ENCODE assay signal across 14 cellular contexts in genomic region chr2:207896525-207897295, GRCh38.
DNase-seq lines count a peak whose midpoint lies in the region; ATAC-seq, FAIRE-seq and TF ChIP-seq lines count a peak whose summit lies in the region.
"Had no signal": no experiment of that assay in that cellular context is flagged by ENCODE, and none has a peak within 500 bp of the region (broad histone marks: within the 10 kb centered on the region; RNA-seq: fewer than 3 reads in every experiment).

No MANE protein-coding gene starts in this region.

- CTCF ChIA-PET in PC-3 (lab: Charles Lee): no interaction called here

- H3K27me3 ChIP-seq in PC-3 (ENCODE audit: low read length) (no peaks in the 10 kb centered on the region), foreskin keratinocyte (no peaks in the 10 kb centered on the region), smooth muscle cell (ENCODE audit: low read depth) (no peaks in the 10 kb centered on the region)

- no TSS peak for BruUV-seq in PC-3 (replicated peaks; lab: Mats Ljungman, UMichigan)

- no peaks in the 10 kb centered on the region for H3K9me3 Mint-ChIP-seq in activated T-cell treated with anti-CD3 and anti-CD28 coated beads, Interleukin-2, amount 50 U/mL, for 4 hours
- H3K9me3 Mint-ChIP-seq: activated naive CD4-positive, alpha-beta T cell treated with anti-CD3 and anti-CD28 coated beads, Interleukin-2, amount 50 U/mL, for 24 hours; effector memory CD8-positive, alpha-beta T cell; natural killer cell had no signal

- peaks cover 24% of the 10 kb centered on the region for H3K36me3 Mint-ChIP-seq in activated T-cell treated with anti-CD3 and anti-CD28 coated beads, Interleukin-2, amount 50 U/mL, for 4 hours (ENCODE audit: insufficient read depth)
- H3K36me3 Mint-ChIP-seq: natural killer cell had no signal

- no peak for FAIRE-seq in GM12891 (lab: Jason Lieb, UNC)
- FAIRE-seq: A204.1 had no signal

- no peak overlapping the region for H3K4me3 Mint-ChIP-seq in activated T-cell treated with anti-CD3 and anti-CD28 coated beads, Interleukin-2, amount 50 U/mL, for 4 hours
- H3K4me3 Mint-ChIP-seq: activated naive CD4-positive, alpha-beta T cell treated with anti-CD3 and anti-CD28 coated beads, Interleukin-2, amount 50 U/mL, for 24 hours; effector memory CD8-positive, alpha-beta T cell; natural killer cell had no signal

- H3K9ac ChIP-seq in PC-3 (ENCODE audit: low read length) (no peak overlapping the region), smooth muscle cell (ENCODE audit: low read depth) (no peak overlapping the region)

- intact Hi-C loops in PC-3 (cut with micrococcal nuclease): no loop called here

- H3K4me1 ChIP-seq in PC-3 (ENCODE audit: insufficient read depth, low read length): no peaks in the 10 kb centered on the region
- H3K4me1 ChIP-seq in foreskin keratinocyte: no peaks in the 10 kb centered on the region
- H3K4me1 ChIP-seq in smooth muscle cell (ENCODE audit: low read depth): peaks cover 84% of the 10 kb centered on the region

- H3K27ac ChIP-seq in PC-3 (ENCODE audit: low read length): no peak overlapping the region
- no peak overlapping the region for H3K27ac ChIP-seq in foreskin keratinocyte
- H3K27ac ChIP-seq in smooth muscle cell (ENCODE audit: low read depth): no peak overlapping the region

- H3K36me3 ChIP-seq in PC-3 (ENCODE audit: low read depth, low read length) (no peaks in the 10 kb centered on the region), smooth muscle cell (ENCODE audit: low read depth) (no peaks in the 10 kb centered on the region)

- no peaks in the 10 kb centered on the region for H3K9me2 ChIP-seq in PC-3 (replicated peaks; ENCODE audit: low read length)

- no peak overlapping the region for H3K4me2 ChIP-seq in PC-3 (ENCODE audit: low read length)
- no peak overlapping the region for H3K4me2 ChIP-seq in smooth muscle cell

- TF ChIP-seq CTCF in PC-3 (conservative IDR thresholded peaks at IDR 0.05; ENCODE audit: low read depth, low read length) (peak; percentile 39; the same call in 1 of the 2 replicates), foreskin keratinocyte (conservative IDR thresholded peaks at IDR 0.05) (peak; percentile 19), smooth muscle cell (IDR thresholded peaks at IDR 0.05; ENCODE audit: borderline replicate concordance, insufficient read depth, poor library complexity, severe bottlenecking) (peak; percentile 9)

- H3F3A ChIP-seq in PC-3 (ENCODE audit: low read length, unreplicated experiment) (no peaks in the 10 kb centered on the region), smooth muscle cell (ENCODE audit: low read depth) (no peaks in the 10 kb centered on the region)

- no peaks in the 10 kb centered on the region for H3K4me1 Mint-ChIP-seq in activated T-cell treated with anti-CD3 and anti-CD28 coated beads, Interleukin-2, amount 50 U/mL, for 4 hours (ENCODE audit: low read depth)
- H3K4me1 Mint-ChIP-seq: activated naive CD4-positive, alpha-beta T cell treated with anti-CD3 and anti-CD28 coated beads, Interleukin-2, amount 50 U/mL, for 24 hours had no signal

- H2AFZ ChIP-seq in PC-3 (ENCODE audit: low read length) (no peak overlapping the region), smooth muscle cell (ENCODE audit: low read depth) (no peak overlapping the region)

- H3K9me3 ChIP-seq in PC-3 (ENCODE audit: low read length) (no peaks in the 10 kb centered on the region), smooth muscle cell (replicated peaks; ENCODE audit: low read depth) (no peaks in the 10 kb centered on the region)

- no peaks in the 10 kb centered on the region for H3K27me3 Mint-ChIP-seq in activated T-cell treated with anti-CD3 and anti-CD28 coated beads, Interleukin-2, amount 50 U/mL, for 4 hours (ENCODE audit: low read depth)
- H3K27me3 Mint-ChIP-seq: activated naive CD4-positive, alpha-beta T cell treated with anti-CD3 and anti-CD28 coated beads, Interleukin-2, amount 50 U/mL, for 24 hours; effector memory CD8-positive, alpha-beta T cell had no signal

- H3K79me2 ChIP-seq in PC-3 (ENCODE audit: low read length): no peaks in the 10 kb centered on the region
- H3K79me2 ChIP-seq in smooth muscle cell (ENCODE audit: low read depth): no peaks in the 10 kb centered on the region

- peak; percentile 14 to 78 for DNase-seq in NCI-H2081 (lab: John Stamatoyannopoulos, UW)
- DNase-seq in NCI-H2081 treated with DMSO at 0.1 percent for 48 hours (lab: John Stamatoyannopoulos, UW): no peak
- DNase-seq in PC-3: peak; percentile 18
- no peak for DNase-seq in foreskin keratinocyte
- DNase-seq in smooth muscle cell (lab: John Stamatoyannopoulos, UW; ENCODE audit: unreplicated experiment): no peak
- no peak for DNase-seq in activated T-cell treated with anti-CD3 and anti-CD28 coated beads, Interleukin-2, amount 50 U/mL, for 4 hours
- no peak for DNase-seq in GM12891 (ENCODE audit: insufficient read length, low spot score)
- DNase-seq: activated CD4-positive, alpha-beta T cell treated with anti-CD3 and anti-CD28 coated beads, Interleukin-2, amount 50 U/mL, for 1 hour; effector memory CD8-positive, alpha-beta T cell; natural killer cell; NCI-H345 had no signal

- H4K20me1 ChIP-seq in PC-3 (ENCODE audit: low read length) (no peaks in the 10 kb centered on the region), smooth muscle cell (ENCODE audit: low read depth) (no peaks in the 10 kb centered on the region)

- ATAC-seq in PC-3 (peak; percentile 78), foreskin keratinocyte (peak; percentile 73), GM18511 (IDR thresholded peaks at IDR 0.05; ENCODE audit: unreplicated experiment) (no peak)
- no peak for ATAC-seq in activated T-cell treated with anti-CD3 and anti-CD28 coated beads, Interleukin-2, amount 50 U/mL, for 4 hours
- ATAC-seq: effector memory CD8-positive, alpha-beta T cell; natural killer cell had no signal

- TF ChIP-seq POLR2A in GM12891 (IDR thresholded peaks at IDR 0.05; ENCODE audit: low read depth, low read length): no peak

- 70% methylated on average over 6 of the region's 6 CpGs for WGBS in smooth muscle cell (ENCODE audit: low lambda C conversion rate)

- POLR2A ChIA-PET in PC-3 (lab: Charles Lee; ENCODE audit: unreplicated experiment): no interaction called here

- H3K4me3 ChIP-seq in PC-3 (ENCODE audit: low read length) (no peak overlapping the region), smooth muscle cell (no peak overlapping the region)

TF ChIP-seq in GM12891, 5 proteins besides CTCF, POLR2A, EP300 and RAD21:
- TF ChIP-seq SPI1 (IDR thresholded peaks at IDR 0.05; ENCODE audit: low read depth, low read length): no peak
- no peak for TF ChIP-seq POLR2AphosphoS5 (IDR thresholded peaks at IDR 0.05; ENCODE audit: low read depth, low read length)
- no peak for TF ChIP-seq POU2F2 (IDR thresholded peaks at IDR 0.05; ENCODE audit: low read depth, low read length)
- TF ChIP-seq PAX5 (IDR thresholded peaks at IDR 0.05; ENCODE audit: insufficient read depth, low read length, severe bottlenecking): no peak
- no peak for TF ChIP-seq TAF1 (IDR thresholded peaks at IDR 0.05; ENCODE audit: low read depth, low read length)
TF ChIP-seq in GM12891: peak in this region for 0.

Comparison
In these comparisons a context has a peak if more than half of its experiments do, and no peak if none do; other contexts are left out.
1. DNase-seq: peak in NCI-H2081 (2 of 2) and PC-3 (single experiment); none in NCI-H2081 treated with DMSO at 0.1 percent for 48 hours (single experiment), foreskin keratinocyte (0 of 2), smooth muscle cell (single experiment), activated T-cell treated with anti-CD3 and anti-CD28 coated beads, Interleukin-2, amount 50 U/mL, for 4 hours (single experiment) and GM12891 (single experiment).
2. ATAC-seq: peak in PC-3 (single experiment) and foreskin keratinocyte (single experiment); none in activated T-cell treated with anti-CD3 and anti-CD28 coated beads, Interleukin-2, amount 50 U/mL, for 4 hours (0 of 2) and GM18511 (single experiment).
3. Peak in every context shown above with its lines, with median percentiles within 50 percentile points of each other: CTCF ChIP-seq.